In genomic region chr6:68368845-68369244, GRCh38 we compare ENCODE assay signal across 18 cellular contexts.
DNase-seq lines count a peak whose midpoint lies in the region; ATAC-seq, FAIRE-seq and TF ChIP-seq lines count a peak whose summit lies in the region.
"Had no signal": no experiment of that assay in that cellular context is flagged by ENCODE, and none has a peak within 500 bp of the region (broad histone marks: within the 10 kb centered on the region; RNA-seq: fewer than 3 reads in every experiment).

No MANE protein-coding gene starts in this region.

- ATAC-seq in HG03520 (IDR thresholded peaks at IDR 0.05; ENCODE audit: unreplicated experiment), result no peak
- ATAC-seq in HG03025 (IDR thresholded peaks at IDR 0.05; ENCODE audit: low FRiP score, unreplicated experiment), result no peak
- ATAC-seq: A549; CD8-positive, alpha-beta T cell had no signal

- TF ChIP-seq CTCF in bronchial epithelial cell (IDR thresholded peaks at IDR 0.05; ENCODE audit: insufficient read depth, low read length, severe bottlenecking), result no peak

- no peak for FAIRE-seq in bronchial epithelial cell (lab: Jason Lieb, UNC)
- FAIRE-seq: A549, G401.6, GM12891, GM19239 had no signal

- H3K4me3 ChIP-seq in bronchial epithelial cell (ENCODE audit: low read depth, low read length), result no peak overlapping the region
- H3K4me3 ChIP-seq: A549; BLaER1 treated with 17β-estradiol and CSF1 and Interleukin-3, amounts not matched to agents 10 nM and 100 nM had no signal

- H3K36me3 ChIP-seq in bronchial epithelial cell (ENCODE audit: control insufficient read depth, insufficient read depth, low read length), result no peaks in the 10 kb centered on the region
- H3K36me3 ChIP-seq: BLaER1 treated with 17β-estradiol and CSF1 and Interleukin-3, amounts not matched to agents 10 nM and 100 nM had no signal

- H3K27me3 ChIP-seq in bronchial epithelial cell (ENCODE audit: control insufficient read depth, insufficient read depth, low read length), result no peaks in the 10 kb centered on the region
- H3K27me3 ChIP-seq: BLaER1 treated with 17β-estradiol and CSF1 and Interleukin-3, amounts not matched to agents 10 nM and 100 nM had no signal

- peak; percentile 43 for DNase-seq in DMS53 (lab: John Stamatoyannopoulos, UW)
- no peak for DNase-seq in DMS53 treated with DMSO at 0.1 percent for 48 hours (lab: John Stamatoyannopoulos, UW; ENCODE audit: unreplicated experiment)
- DNase-seq in M059J (ENCODE audit: low read depth), result peak; percentile 46
- DNase-seq in bronchial epithelial cell (ENCODE audit: low read depth), result peak; percentile 3
- DNase-seq: AML-193; Caco-2; Calu3; CD4-positive, alpha-beta T cell; CD8-positive, alpha-beta T cell; DMS79 treated with DMSO at 0.1 percent for 48 hours; GF-D8 had no signal
